11 cellular contexts compared by ENCODE assay signal in genomic region chr3:536417-536813, GRCh38.
DNase-seq lines count a peak whose midpoint lies in the region; ATAC-seq and TF ChIP-seq lines count a peak whose summit lies in the region.
"Had no signal": no experiment of that assay in that cellular context is flagged by ENCODE, and none has a peak within 500 bp of the region (broad histone marks: within the 10 kb centered on the region; RNA-seq: fewer than 3 reads in every experiment).

No MANE protein-coding gene starts in this region.

- no peaks in the 10 kb centered on the region for H3K36me3 Mint-ChIP-seq in activated CD4-positive, alpha-beta T cell treated with anti-CD3 and anti-CD28 coated beads for 36 hours (ENCODE audit: low read depth)
- H3K36me3 Mint-ChIP-seq in nephron (ENCODE audit: low read depth) = no peaks in the 10 kb centered on the region

- peaks cover 3% of the 10 kb centered on the region for H3K27me3 Mint-ChIP-seq in activated CD4-positive, alpha-beta T cell treated with anti-CD3 and anti-CD28 coated beads for 36 hours
- no peaks in the 10 kb centered on the region for H3K27me3 Mint-ChIP-seq in nephron (ENCODE audit: low read depth)

- H3K9ac ChIP-seq in endocrine pancreas (ENCODE audit: control insufficient read depth, insufficient read depth, low read length) = peak overlapping the region; percentile 60

- POLR2A ChIA-PET in activated CD4-positive, alpha-beta T cell treated with anti-CD3 and anti-CD28 coated beads for 36 hours (lab: Charles Lee) = no interaction called here

- H3K4me3 ChIP-seq in endocrine pancreas (ENCODE audit: control insufficient read depth, insufficient read depth, low read length) (peak overlapping the region; percentile 96), upper lobe of right lung (peak overlapping the region; percentile 52)

- no peak for DNase-seq in activated CD4-positive, alpha-beta T cell treated with anti-CD3 and anti-CD28 coated beads for 36 hours
- no peak for DNase-seq in activated CD4-positive, alpha-beta T cell treated with anti-CD3 and anti-CD28 coated beads for 48 hours
- DNase-seq in upper lobe of right lung (no peak), GM10266 (ENCODE audit: extremely low spot score) (no peak)
- DNase-seq in activated CD4-positive, CD25-positive, alpha-beta regulatory T cell (lab: John Stamatoyannopoulos, UW) = no peak
- DNase-seq: KBM-7; naive thymus-derived CD8-positive, alpha-beta T cell had no signal

- peak overlapping the region; percentile 61 for H3K27ac ChIP-seq in upper lobe of right lung

- TF ChIP-seq CTCF in nephron (IDR thresholded peaks at IDR 0.05; ENCODE audit: unreplicated experiment in 3 of 3) (no peak), upper lobe of right lung (IDR thresholded peaks at IDR 0.05) (no peak), GM10266 (IDR thresholded peaks at IDR 0.05; ENCODE audit: control insufficient read depth, insufficient read depth, low read depth, missing control alignments) (no peak)

- H3K27me3 ChIP-seq in endocrine pancreas (ENCODE audit: control insufficient read depth, insufficient read depth, low read length) = no peaks in the 10 kb centered on the region
- H3K27me3 ChIP-seq in upper lobe of right lung = no peaks in the 10 kb centered on the region

- H3K4me1 Mint-ChIP-seq in activated CD4-positive, alpha-beta T cell treated with anti-CD3 and anti-CD28 coated beads for 36 hours = no peaks in the 10 kb centered on the region
- H3K4me1 Mint-ChIP-seq in nephron = peaks cover 11% of the 10 kb centered on the region
- H3K4me1 Mint-ChIP-seq: naive thymus-derived CD8-positive, alpha-beta T cell had no signal

- no peaks in the 10 kb centered on the region for H3K36me3 ChIP-seq in endocrine pancreas (ENCODE audit: control insufficient read depth, insufficient read depth, low read length)
- H3K36me3 ChIP-seq in upper lobe of right lung = no peaks in the 10 kb centered on the region

- no peak overlapping the region for H3K27ac Mint-ChIP-seq in activated CD4-positive, alpha-beta T cell treated with anti-CD3 and anti-CD28 coated beads for 36 hours
- H3K27ac Mint-ChIP-seq in nephron = peak overlapping the region in 2 of 3 experiments; percentile 35 to 60
- H3K27ac Mint-ChIP-seq: brain; naive thymus-derived CD8-positive, alpha-beta T cell had no signal

- intact Hi-C loops in activated CD4-positive, alpha-beta T cell treated with anti-CD3 and anti-CD28 coated beads for 36 hours (cut with DNase I, micrococcal nuclease) = no loop called here
- intact Hi-C loops in upper lobe of right lung (cut with DNase I) = no loop called here

- H3K4me1 ChIP-seq in endocrine pancreas (ENCODE audit: control insufficient read depth, insufficient read depth, low read length) (no peaks in the 10 kb centered on the region), upper lobe of right lung (no peaks in the 10 kb centered on the region)

- H3K9me3 ChIP-seq in endocrine pancreas (ENCODE audit: control insufficient read depth, low read length) (no peaks in the 10 kb centered on the region), upper lobe of right lung (no peaks in the 10 kb centered on the region)

- peaks cover 4% of the 10 kb centered on the region for H3K9me3 Mint-ChIP-seq in activated CD4-positive, alpha-beta T cell treated with anti-CD3 and anti-CD28 coated beads for 36 hours (ENCODE audit: low read depth)
- H3K9me3 Mint-ChIP-seq in nephron = peaks cover 17% of the 10 kb centered on the region

- no peak for ATAC-seq in activated CD4-positive, alpha-beta T cell treated with anti-CD3 and anti-CD28 coated beads for 36 hours
- ATAC-seq in upper lobe of right lung (no peak), HG03520 (IDR thresholded peaks at IDR 0.05; ENCODE audit: unreplicated experiment) (no peak)
- ATAC-seq: naive thymus-derived CD8-positive, alpha-beta T cell had no signal

- H3K4me3 Mint-ChIP-seq in activated CD4-positive, alpha-beta T cell treated with anti-CD3 and anti-CD28 coated beads for 36 hours = peak overlapping the region; percentile 55
- peak overlapping the region; percentile 62 to 82 (median 73) for H3K4me3 Mint-ChIP-seq in nephron
- H3K4me3 Mint-ChIP-seq: brain had no signal

- CTCF ChIA-PET in activated CD4-positive, alpha-beta T cell treated with anti-CD3 and anti-CD28 coated beads for 36 hours (lab: Charles Lee) = interaction anchor here (1.1 kb wide), 1 partner anchor 10 kb away, joined by 4 read pairs; no protein-coding TSS in a partner anchor
